Comparison of ENCODE assay signal across 8 cellular contexts in genomic region chr12:93676408-93677194, GRCh38.
DNase-seq lines count a peak whose midpoint lies in the region; ATAC-seq and TF ChIP-seq lines count a peak whose summit lies in the region.

No MANE protein-coding gene starts in this region.

- H3K4me3 ChIP-seq in SK-N-MC (peak overlapping the region; percentile 84), fibroblast of pulmonary artery (replicated peaks; ENCODE audit: low read depth, low read length) (peak overlapping the region; percentile 79), skeletal muscle cell (ENCODE audit: low read depth, low read length) (peak overlapping the region; percentile 70)

- H3K9me3 ChIP-seq in SK-N-MC (ENCODE audit: low read depth, low read length) = no peaks in the 10 kb centered on the region

- no peak for TF ChIP-seq CTCF in fibroblast of pulmonary artery (IDR thresholded peaks at IDR 0.05; ENCODE audit: low read length, missing control alignments)

- peak overlapping the region; percentile 90 for H3K9ac ChIP-seq in SK-N-MC (ENCODE audit: insufficient read length)

- peak overlapping the region; percentile 90; the same call in 1 of the 2 replicates for H3K27ac ChIP-seq in SK-N-MC

- no peaks in the 10 kb centered on the region for H3K36me3 ChIP-seq in SK-N-MC (ENCODE audit: insufficient read depth, low read length)

- no peak for ATAC-seq in GM19351 (IDR thresholded peaks at IDR 0.05; ENCODE audit: unreplicated experiment)

- peak; percentile 48 for DNase-seq in NCI-H2107 treated with DMSO at 0.1 percent for 48 hours (lab: John Stamatoyannopoulos, UW; ENCODE audit: unreplicated experiment)
- no peak for DNase-seq in NCI-H2107 (lab: John Stamatoyannopoulos, UW)
- no peak for DNase-seq in SK-N-MC (ENCODE audit: low read depth, low spot score)
- DNase-seq in fibroblast of pulmonary artery (ENCODE audit: low read depth) = no peak
- no peak for DNase-seq in skeletal muscle cell (ENCODE audit: low read depth)
- no peak for DNase-seq in NCI-H1694 (lab: John Stamatoyannopoulos, UW)
- DNase-seq in glomerular visceral epithelial cell (ENCODE audit: extremely low spot score) = no peak
